ENCODE assay signal across 1 cellular context in the genomic region with DNA sequence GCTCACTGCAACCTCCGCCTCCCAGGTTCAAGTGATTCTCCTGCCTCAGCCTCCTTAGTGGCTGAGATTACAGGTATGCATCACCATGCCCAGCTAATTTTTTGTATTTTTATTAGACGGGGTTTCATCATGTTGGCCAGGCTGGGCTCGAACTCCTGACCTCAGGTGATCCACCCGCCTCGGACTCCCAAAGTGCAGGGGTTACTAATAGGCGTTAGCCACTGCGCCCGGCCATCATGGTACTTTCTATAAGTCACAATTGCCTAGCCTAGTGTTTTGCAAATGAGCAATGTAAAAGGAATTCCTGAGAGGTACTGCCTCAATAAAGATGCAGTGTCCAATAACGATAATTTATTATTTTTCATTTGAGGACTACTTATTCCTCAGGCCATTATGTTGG.
TF ChIP-seq lines count a peak whose summit lies in the region.

No MANE protein-coding gene starts in this region.

TF ChIP-seq in WTC11, 78 proteins besides CTCF, POLR2A, EP300 and RAD21:
- no peak for TF ChIP-seq NR1H2 (CRISPR knock-in tag; IDR thresholded peaks at IDR 0.05)
- TF ChIP-seq MYBL2 (CRISPR knock-in tag; IDR thresholded peaks at IDR 0.05) = no peak
- TF ChIP-seq, protein P1, sequence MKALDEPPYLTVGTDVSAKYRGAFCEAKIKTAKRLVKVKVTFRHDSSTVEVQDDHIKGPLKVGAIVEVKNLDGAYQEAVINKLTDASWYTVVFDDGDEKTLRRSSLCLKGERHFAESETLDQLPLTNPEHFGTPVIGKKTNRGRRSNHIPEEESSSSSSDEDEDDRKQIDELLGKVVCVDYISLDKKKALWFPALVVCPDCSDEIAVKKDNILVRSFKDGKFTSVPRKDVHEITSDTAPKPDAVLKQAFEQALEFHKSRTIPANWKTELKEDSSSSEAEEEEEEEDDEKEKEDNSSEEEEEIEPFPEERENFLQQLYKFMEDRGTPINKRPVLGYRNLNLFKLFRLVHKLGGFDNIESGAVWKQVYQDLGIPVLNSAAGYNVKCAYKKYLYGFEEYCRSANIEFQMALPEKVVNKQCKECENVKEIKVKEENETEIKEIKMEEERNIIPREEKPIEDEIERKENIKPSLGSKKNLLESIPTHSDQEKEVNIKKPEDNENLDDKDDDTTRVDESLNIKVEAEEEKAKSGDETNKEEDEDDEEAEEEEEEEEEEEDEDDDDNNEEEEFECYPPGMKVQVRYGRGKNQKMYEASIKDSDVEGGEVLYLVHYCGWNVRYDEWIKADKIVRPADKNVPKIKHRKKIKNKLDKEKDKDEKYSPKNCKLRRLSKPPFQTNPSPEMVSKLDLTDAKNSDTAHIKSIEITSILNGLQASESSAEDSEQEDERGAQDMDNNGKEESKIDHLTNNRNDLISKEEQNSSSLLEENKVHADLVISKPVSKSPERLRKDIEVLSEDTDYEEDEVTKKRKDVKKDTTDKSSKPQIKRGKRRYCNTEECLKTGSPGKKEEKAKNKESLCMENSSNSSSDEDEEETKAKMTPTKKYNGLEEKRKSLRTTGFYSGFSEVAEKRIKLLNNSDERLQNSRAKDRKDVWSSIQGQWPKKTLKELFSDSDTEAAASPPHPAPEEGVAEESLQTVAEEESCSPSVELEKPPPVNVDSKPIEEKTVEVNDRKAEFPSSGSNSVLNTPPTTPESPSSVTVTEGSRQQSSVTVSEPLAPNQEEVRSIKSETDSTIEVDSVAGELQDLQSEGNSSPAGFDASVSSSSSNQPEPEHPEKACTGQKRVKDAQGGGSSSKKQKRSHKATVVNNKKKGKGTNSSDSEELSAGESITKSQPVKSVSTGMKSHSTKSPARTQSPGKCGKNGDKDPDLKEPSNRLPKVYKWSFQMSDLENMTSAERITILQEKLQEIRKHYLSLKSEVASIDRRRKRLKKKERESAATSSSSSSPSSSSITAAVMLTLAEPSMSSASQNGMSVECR (CRISPR knock-in tag; IDR thresholded peaks at IDR 0.05; ENCODE audit: borderline replicate concordance) = no peak
- TF ChIP-seq, protein P2, sequence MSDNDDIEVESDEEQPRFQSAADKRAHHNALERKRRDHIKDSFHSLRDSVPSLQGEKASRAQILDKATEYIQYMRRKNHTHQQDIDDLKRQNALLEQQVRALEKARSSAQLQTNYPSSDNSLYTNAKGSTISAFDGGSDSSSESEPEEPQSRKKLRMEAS (CRISPR knock-in tag; IDR thresholded peaks at IDR 0.05) = no peak
- no peak for TF ChIP-seq FOXK1 (CRISPR knock-in tag; IDR thresholded peaks at IDR 0.05)
- TF ChIP-seq ESRRA (CRISPR knock-in tag; IDR thresholded peaks at IDR 0.05; ENCODE audit: borderline replicate concordance) = no peak
